ENCODE assay signal across 8 cellular contexts in genomic region chr7:102236592-102237287, GRCh38. TPM values are rescaled to one million over a fixed set of nuclear protein-coding genes. Genes with fewer than 3 reads are reported as not detected.
DNase-seq lines count a peak whose midpoint lies in the region; ATAC-seq and TF ChIP-seq lines count a peak whose summit lies in the region.

No MANE protein-coding gene starts in this region.

- DNase-seq in AG09319 (ENCODE audit: extremely low read depth, low read depth) (no peak), GM20000 (ENCODE audit: low spot score) (peak; percentile 89), NCI-H345 (lab: John Stamatoyannopoulos, UW) (peak; percentile 54), mesothelial cell of epicardium (ENCODE audit: low spot score in 2 of 2, unreplicated experiment in 2 of 2) (peak; percentile 40 to 78)
- DNase-seq in activated CD4-positive, alpha-beta T cell treated with anti-CD3 and anti-CD28 coated beads, Interleukin-2, amount 10 ng/mL, durations not matched to agents 7 days and 5 days, result peak; percentile 57
- DNase-seq in effector memory CD8-positive, alpha-beta T cell, result peak; percentile 10 to 27 (median 11)
- DNase-seq in stimulated activated naive B cell treated with anti-CD40 and anti-IgM and Interleukin-4, amounts not matched to agents 10 μg/mL and 1 μg/mL and 100 μg/mL, for 72 hours, result peak; percentile 43

- H3K4me1 Mint-ChIP-seq in activated CD4-positive, alpha-beta T cell treated with anti-CD3 and anti-CD28 coated beads, Interleukin-2, amount 10 ng/mL, durations not matched to agents 7 days and 5 days, result no peaks in the 10 kb centered on the region
- no peaks in the 10 kb centered on the region for H3K4me1 Mint-ChIP-seq in effector memory CD8-positive, alpha-beta T cell (ENCODE audit: low read depth in 2 of 2)
- peaks cover 4% of the 10 kb centered on the region for H3K4me1 Mint-ChIP-seq in mesothelial cell of epicardium
- peaks cover 0 to 2% of the 10 kb centered on the region in 2 donors for H3K4me1 Mint-ChIP-seq in stimulated activated naive B cell treated with anti-CD40 and anti-IgM and Interleukin-4, amounts not matched to agents 10 μg/mL and 1 μg/mL and 100 μg/mL, for 72 hours

- POLR2A ChIA-PET in activated CD4-positive, alpha-beta T cell treated with anti-CD3 and anti-CD28 coated beads, Interleukin-2, amount 10 ng/mL, durations not matched to agents 7 days and 5 days (lab: Charles Lee), result no interaction called here

- H3K9me3 Mint-ChIP-seq in activated CD4-positive, alpha-beta T cell treated with anti-CD3 and anti-CD28 coated beads, Interleukin-2, amount 10 ng/mL, durations not matched to agents 7 days and 5 days, result no peaks in the 10 kb centered on the region
- no peaks in the 10 kb centered on the region for H3K9me3 Mint-ChIP-seq in effector memory CD8-positive, alpha-beta T cell
- H3K9me3 Mint-ChIP-seq in mesothelial cell of epicardium, result no peaks in the 10 kb centered on the region
- H3K9me3 Mint-ChIP-seq in stimulated activated naive B cell treated with anti-CD40 and anti-IgM and Interleukin-4, amounts not matched to agents 10 μg/mL and 1 μg/mL and 100 μg/mL, for 72 hours, result no peaks in the 10 kb centered on the region

- H3K27ac Mint-ChIP-seq in activated CD4-positive, alpha-beta T cell treated with anti-CD3 and anti-CD28 coated beads, Interleukin-2, amount 10 ng/mL, durations not matched to agents 7 days and 5 days, result no peak overlapping the region
- H3K27ac Mint-ChIP-seq in effector memory CD8-positive, alpha-beta T cell, result no peak overlapping the region
- peak overlapping the region; percentile 37 for H3K27ac Mint-ChIP-seq in mesothelial cell of epicardium
- peak overlapping the region; percentile 22 for H3K27ac Mint-ChIP-seq in stimulated activated naive B cell treated with anti-CD40 and anti-IgM and Interleukin-4, amounts not matched to agents 10 μg/mL and 1 μg/mL and 100 μg/mL, for 72 hours

- no peaks in the 10 kb centered on the region for H3K36me3 Mint-ChIP-seq in activated CD4-positive, alpha-beta T cell treated with anti-CD3 and anti-CD28 coated beads, Interleukin-2, amount 10 ng/mL, durations not matched to agents 7 days and 5 days (ENCODE audit: low read depth)
- peaks cover 17% of the 10 kb centered on the region for H3K36me3 Mint-ChIP-seq in effector memory CD8-positive, alpha-beta T cell (ENCODE audit: insufficient read depth)
- H3K36me3 Mint-ChIP-seq in mesothelial cell of epicardium, result peaks cover 18% of the 10 kb centered on the region
- H3K36me3 Mint-ChIP-seq in stimulated activated naive B cell treated with anti-CD40 and anti-IgM and Interleukin-4, amounts not matched to agents 10 μg/mL and 1 μg/mL and 100 μg/mL, for 72 hours, result peaks cover 26 to 43% of the 10 kb centered on the region in 2 donors

- TF ChIP-seq CTCF in AG09319 (IDR thresholded peaks at IDR 0.05; ENCODE audit: low read depth, low read length) (peak; percentile 71), GM20000 (IDR thresholded peaks at IDR 0.05; ENCODE audit: extremely low read depth, missing control alignments) (peak; percentile 77), mesothelial cell of epicardium (IDR thresholded peaks at IDR 0.05; ENCODE audit: unreplicated experiment) (peak; percentile 54)

- no peak overlapping the region for H3K4me3 Mint-ChIP-seq in activated CD4-positive, alpha-beta T cell treated with anti-CD3 and anti-CD28 coated beads, Interleukin-2, amount 10 ng/mL, durations not matched to agents 7 days and 5 days
- no peak overlapping the region for H3K4me3 Mint-ChIP-seq in effector memory CD8-positive, alpha-beta T cell
- H3K4me3 Mint-ChIP-seq in mesothelial cell of epicardium, result no peak overlapping the region
- no peak overlapping the region for H3K4me3 Mint-ChIP-seq in stimulated activated naive B cell treated with anti-CD40 and anti-IgM and Interleukin-4, amounts not matched to agents 10 μg/mL and 1 μg/mL and 100 μg/mL, for 72 hours

- no peaks in the 10 kb centered on the region for H3K27me3 Mint-ChIP-seq in activated CD4-positive, alpha-beta T cell treated with anti-CD3 and anti-CD28 coated beads, Interleukin-2, amount 10 ng/mL, durations not matched to agents 7 days and 5 days
- H3K27me3 Mint-ChIP-seq in effector memory CD8-positive, alpha-beta T cell, result no peaks in the 10 kb centered on the region
- no peaks in the 10 kb centered on the region for H3K27me3 Mint-ChIP-seq in mesothelial cell of epicardium (ENCODE audit: low read depth)
- no peaks in the 10 kb centered on the region for H3K27me3 Mint-ChIP-seq in stimulated activated naive B cell treated with anti-CD40 and anti-IgM and Interleukin-4, amounts not matched to agents 10 μg/mL and 1 μg/mL and 100 μg/mL, for 72 hours

- CTCF ChIA-PET in activated CD4-positive, alpha-beta T cell treated with anti-CD3 and anti-CD28 coated beads, Interleukin-2, amount 10 ng/mL, durations not matched to agents 7 days and 5 days (lab: Charles Lee), result interaction anchor here (1.2 kb wide), 1 partner anchor 16 kb away, joined by 4 read pairs; no protein-coding TSS in a partner anchor

- ATAC-seq in effector memory CD8-positive, alpha-beta T cell (replicated peaks), result no peak
- peak; percentile 82 to 88 for ATAC-seq in stimulated activated naive B cell treated with anti-CD40 and anti-IgM and Interleukin-4, amounts not matched to agents 10 μg/mL and 1 μg/mL and 100 μg/mL, for 72 hours (replicated peaks)
- no peak for ATAC-seq in HG02885 (IDR thresholded peaks at IDR 0.05; ENCODE audit: poor library complexity, unreplicated experiment)

RNA-seq across cellular contexts. Expression of gene SH2B2, which starts 49.9 kb away (rescaled TPM):
- total RNA-seq in activated CD4-positive, alpha-beta T cell treated with anti-CD3 and anti-CD28 coated beads, Interleukin-2, amount 10 ng/mL, durations not matched to agents 7 days and 5 days, result under 1 TPM; 0.12 to 0.50 TPM
- 7.9 to 8.2 TPM (median 8.2 TPM) in 3 replicates for total RNA-seq in mesothelial cell of epicardium

Comparison
In these comparisons a context has a peak if more than half of its experiments do, and no peak if none do; other contexts are left out.
1. H3K27ac Mint-ChIP-seq: peak in mesothelial cell of epicardium (single experiment) and stimulated activated naive B cell treated with anti-CD40 and anti-IgM and Interleukin-4, amounts not matched to agents 10 μg/mL and 1 μg/mL and 100 μg/mL, for 72 hours (single experiment); none in activated CD4-positive, alpha-beta T cell treated with anti-CD3 and anti-CD28 coated beads, Interleukin-2, amount 10 ng/mL, durations not matched to agents 7 days and 5 days (single experiment) and effector memory CD8-positive, alpha-beta T cell (0 of 2).
2. ATAC-seq: peak in stimulated activated naive B cell treated with anti-CD40 and anti-IgM and Interleukin-4, amounts not matched to agents 10 μg/mL and 1 μg/mL and 100 μg/mL, for 72 hours (2 of 2); none in effector memory CD8-positive, alpha-beta T cell (single experiment) and HG02885 (single experiment).
3. Peak in every context shown above with its lines, with median percentiles within 50 percentile points of each other: CTCF ChIP-seq.